17 cellular contexts compared by ENCODE assay signal in genomic region chr2:241094924-241095420, GRCh38. TPM values are rescaled to one million over a fixed set of nuclear protein-coding genes. Genes with fewer than 3 reads are reported as not detected.
DNase-seq lines count a peak whose midpoint lies in the region; ATAC-seq, FAIRE-seq and TF ChIP-seq lines count a peak whose summit lies in the region.
"Had no signal": no experiment of that assay in that cellular context is flagged by ENCODE, and none has a peak within 500 bp of the region (broad histone marks: within the 10 kb centered on the region; RNA-seq: fewer than 3 reads in every experiment).

No MANE protein-coding gene starts in this region.

- H3K27ac ChIP-seq in GM12878 (ENCODE audit: control insufficient read depth, insufficient read depth) = peak overlapping the region; percentile 90; the same call in 1 of the 2 replicates
- peak overlapping the region in 7 of 8 donors; percentile 16 to 52 (median 32) for H3K27ac ChIP-seq in spleen
- H3K27ac ChIP-seq: thoracic aorta had no signal

- POLR2A ChIA-PET in GM12878 (lab: Charles Lee) = interaction anchor here (1.0 to 1.7 kb wide), 4 partner anchors 9 to 54 kb away, joined by 3 to 7 read pairs (median 5); partner anchors contain the start of gene PASK

- H3K4me1 ChIP-seq in GM12878 (ENCODE audit: control insufficient read depth, insufficient read depth, low read length) = peaks cover 36% of the 10 kb centered on the region
- peaks cover 13 to 74% (median 47%) of the 10 kb centered on the region in 6 donors for H3K4me1 ChIP-seq in spleen

- peak overlapping the region; percentile 67 for H3K27ac Mint-ChIP-seq in activated CD8-positive, alpha-beta memory T cell treated with anti-CD3 and anti-CD28 coated beads, Interleukin-2, amount 10 ng/mL, durations not matched to agents 7 days and 5 days

- no peak for TF ChIP-seq RAD21 in GM12878 (IDR thresholded peaks at IDR 0.05; ENCODE audit: insufficient read depth, low read depth, low read length)

- CTCF ChIA-PET in activated CD8-positive, alpha-beta memory T cell treated with anti-CD3 and anti-CD28 coated beads, Interleukin-2, amount 10 ng/mL, durations not matched to agents 7 days and 5 days (lab: Charles Lee) = interaction anchor here (0.8 to 1.5 kb wide), 4 partner anchors 9 to 54 kb away, joined by 3 to 5 read pairs (median 4); partner anchors contain the start of gene PASK
- CTCF ChIA-PET in GM12878 (lab: Yijun Ruan, JAX) = interaction anchor here (1.1 to 1.5 kb wide), 2 partner anchors 16 to 225 kb away, joined by 3 to 6 read pairs; no protein-coding TSS in a partner anchor

- RAD21 ChIA-PET in GM12878 (lab: Charles Lee; ENCODE audit: unreplicated experiment) = interaction anchor here (1.1 to 1.5 kb wide), 3 partner anchors 16 to 56 kb away, joined by 3 to 5 read pairs (median 3); partner anchors contain the start of gene PPP1R7

- SMC1A ChIA-PET in GM12878 (lab: Charles Lee; ENCODE audit: uncharacterized antibody, unreplicated experiment) = interaction anchor here (0.9 to 3.1 kb wide), 4 partner anchors 9 to 53 kb away, joined by 3 to 13 read pairs (median 4); no protein-coding TSS in a partner anchor

- peak; percentile 9 for DNase-seq in activated CD8-positive, alpha-beta memory T cell treated with anti-CD3 and anti-CD28 coated beads, Interleukin-2, amount 10 ng/mL, durations not matched to agents 7 days and 5 days
- DNase-seq in activated CD8-positive, alpha-beta memory T cell treated with anti-CD3 and anti-CD28 coated beads, Interleukin-2, amount 50 U/mL, for 4 hours = no peak
- DNase-seq in H7 = peak; percentile 24
- DNase-seq in GM12878 (ENCODE audit: low read depth, low spot score) = no peak
- no peak for DNase-seq in spleen
- DNase-seq in HUDEP-2 (lab: John Stamatoyannopoulos, UW; ENCODE audit: unreplicated experiment in 76 of 76) = no peak
- DNase-seq in cerebellar nuclear complex (lab: John Stamatoyannopoulos, UW) = no peak
- DNase-seq: anterior cingulate cortex; IMR-90; NCI-H1694 treated with DMSO at 0.1 percent for 48 hours; NCI-H345; nephron progenitor cell; NK-92 treated with Interleukin-12 subunit alpha and Interleukin-12 subunit beta, amount 100 ng/mL, for 24 hours had no signal

- no peak overlapping the region for H3K4me3 Mint-ChIP-seq in activated CD8-positive, alpha-beta memory T cell treated with anti-CD3 and anti-CD28 coated beads, Interleukin-2, amount 10 ng/mL, durations not matched to agents 7 days and 5 days
- H3K4me3 Mint-ChIP-seq: nephron progenitor cell had no signal

- no peaks in the 10 kb centered on the region for H3K9me3 Mint-ChIP-seq in activated CD8-positive, alpha-beta memory T cell treated with anti-CD3 and anti-CD28 coated beads, Interleukin-2, amount 10 ng/mL, durations not matched to agents 7 days and 5 days (ENCODE audit: low read depth)
- H3K9me3 Mint-ChIP-seq: nephron progenitor cell had no signal

- peak; percentile 55 for TF ChIP-seq POLR2A in GM12878 (IDR thresholded peaks at IDR 0.05; ENCODE audit: low read depth, low read length)
- TF ChIP-seq POLR2A in spleen (IDR thresholded peaks at IDR 0.05) = no peak

- H3K4me2 ChIP-seq in GM12878 (ENCODE audit: control insufficient read depth, insufficient read depth) = no peak overlapping the region

- H3K27me3 Mint-ChIP-seq in activated CD8-positive, alpha-beta memory T cell treated with anti-CD3 and anti-CD28 coated beads, Interleukin-2, amount 10 ng/mL, durations not matched to agents 7 days and 5 days = no peaks in the 10 kb centered on the region

- no peak overlapping the region for H3K9ac ChIP-seq in GM12878 (ENCODE audit: control insufficient read depth, insufficient read depth, low read length)

- no peak overlapping the region for H2AFZ ChIP-seq in GM12878 (ENCODE audit: control insufficient read depth, low read depth, low read length)

- in situ Hi-C loops in GM12878 (cut with MboI) = no loop called here

- peaks cover 36% of the 10 kb centered on the region for H3K36me3 Mint-ChIP-seq in activated CD8-positive, alpha-beta memory T cell treated with anti-CD3 and anti-CD28 coated beads, Interleukin-2, amount 10 ng/mL, durations not matched to agents 7 days and 5 days

- ATAC-seq in activated CD8-positive, alpha-beta memory T cell treated with anti-CD3 and anti-CD28 coated beads, Interleukin-2, amount 10 ng/mL, durations not matched to agents 7 days and 5 days = no peak
- ATAC-seq in GM12878 (no peak), GM21576 (IDR thresholded peaks at IDR 0.05; ENCODE audit: unreplicated experiment) (no peak)
- ATAC-seq: A549 had no signal

- TF ChIP-seq EP300 in GM12878 (IDR thresholded peaks at IDR 0.05; ENCODE audit: borderline replicate concordance in 1 of 2, control insufficient read depth in 1 of 2, low read depth in 2 of 2, low read length in 2 of 2) = no peak

- H3K27me3 ChIP-seq in H7 (ENCODE audit: control insufficient read depth, insufficient read depth, low read length) = no peaks in the 10 kb centered on the region
- no peaks in the 10 kb centered on the region for H3K27me3 ChIP-seq in GM12878 (replicated peaks in 1 of 2; ENCODE audit: control insufficient read depth in 2 of 2, insufficient read depth in 2 of 2, low read length in 1 of 2)
- H3K27me3 ChIP-seq in spleen (replicated peaks in 1 of 7) = no peaks in the 10 kb centered on the region

- H3K4me1 Mint-ChIP-seq in activated CD8-positive, alpha-beta memory T cell treated with anti-CD3 and anti-CD28 coated beads, Interleukin-2, amount 10 ng/mL, durations not matched to agents 7 days and 5 days = peaks cover 40% of the 10 kb centered on the region

- no peak overlapping the region for H3K4me3 ChIP-seq in H7 (ENCODE audit: insufficient read depth, low read depth, low read length)
- H3K4me3 ChIP-seq in GM12878 = no peak overlapping the region
- H3K4me3 ChIP-seq in spleen = no peak overlapping the region
- H3K4me3 ChIP-seq: A549, lung, thoracic aorta had no signal

- H3K9me3 ChIP-seq in GM12878 (replicated peaks; ENCODE audit: control insufficient read depth, insufficient read depth, low read length) = no peaks in the 10 kb centered on the region
- H3K9me3 ChIP-seq in spleen = no peaks in the 10 kb centered on the region
- H3K9me3 ChIP-seq: A549, thoracic aorta had no signal

- peaks cover 54% of the 10 kb centered on the region for H3K79me2 ChIP-seq in GM12878 (ENCODE audit: control insufficient read depth, insufficient read depth, low read length)

- 46% methylated on average over 5 of the region's 6 CpGs for WGBS in GM12878 (ENCODE audit: insufficient coverage, insufficient replicate concordance, low lambda C conversion rate, missing lambda C conversion rate)
- WGBS in spleen, 5 donors = 78 to 88% (median 82%) methylated on average over 5 to 6 of the region's 6 CpGs

- no peaks in the 10 kb centered on the region for H4K20me1 ChIP-seq in GM12878 (ENCODE audit: control insufficient read depth, insufficient read depth)

- H3K36me3 ChIP-seq in H7 (replicated peaks; ENCODE audit: control insufficient read depth, insufficient read depth, low read length) = peaks cover 13% of the 10 kb centered on the region
- H3K36me3 ChIP-seq in GM12878 (ENCODE audit: control insufficient read depth in 2 of 2, insufficient read depth in 2 of 2, low read length in 1 of 2) = peaks cover 20 to 41% of the 10 kb centered on the region in 2 experiments
- peaks cover 0 to 100% (median 81%) of the 10 kb centered on the region in 6 donors for H3K36me3 ChIP-seq in spleen

- no peak for FAIRE-seq in GM12878 (lab: Jason Lieb, UNC)
- FAIRE-seq: A549 had no signal

- BruUV-seq in GM12878 (replicated peaks; lab: Mats Ljungman, UMichigan) = no TSS peak

- intact Hi-C loops in GM12878 (cut with micrococcal nuclease; ENCODE audit: unreplicated experiment) (no loop called here), spleen (cut with DNase I; ENCODE audit: low total_unique reads) (no loop called here)

- TF ChIP-seq CTCF in GM12878 (IDR thresholded peaks at IDR 0.05 in 2 of 3, conservative IDR thresholded peaks at IDR 0.05 in 1 of 3; ENCODE audit: control insufficient read depth in 2 of 3, extremely low read depth in 1 of 3, insufficient read depth in 1 of 3, low read depth in 3 of 3, low read length in 3 of 3) = no peak
- TF ChIP-seq CTCF in spleen (IDR thresholded peaks at IDR 0.05 in 8 of 11, conservative IDR thresholded peaks at IDR 0.05 in 3 of 11) = no peak

RNA-seq across cellular contexts. Expression of gene MTERF4, which starts 7.1 kb away (rescaled TPM):
- 10 to 100 TPM; 31.5 to 33.0 TPM for total RNA-seq in activated CD8-positive, alpha-beta memory T cell treated with anti-CD3 and anti-CD28 coated beads, Interleukin-2, amount 10 ng/mL, durations not matched to agents 7 days and 5 days
- 30.3 and 32.4 TPM in 2 replicates for total RNA-seq in H7 (2014; rRNA removed; shearing (Covaris generic))
- 339 and 407 TPM in 2 replicates for total RNA-seq in GM12878 (2013; cell fraction: nucleolus; rRNA removed)
- 35.5 and 37.5 TPM in 2 replicates for total RNA-seq in GM12878 (2014; rRNA removed)
- total RNA-seq in GM12878 (2014; rRNA removed; fragmentation: Illumina TruSeq; extraction: Trizol) = 52.0 and 56.3 TPM in 2 replicates
- total RNA-seq in GM12878 (2021) = 35.2 and 38.7 TPM in 2 replicates
- polyA plus RNA-seq in GM12878 (2011; ENCODE audit: low read depth) = 67.1 TPM
- 63.6 and 66.4 TPM in 2 replicates for polyA plus RNA-seq in GM12878 (2011; rRNA removed)
- 46.3 and 47.5 TPM in 2 replicates for polyA plus RNA-seq in GM12878 (2011; cell fraction: cytosol; rRNA removed)
- polyA plus RNA-seq in GM12878 (2011; cell fraction: nucleus; rRNA removed) = 145 and 152 TPM in 2 replicates
- 45.2 and 50.8 TPM in 2 replicates for polyA plus RNA-seq in GM12878 (2012)
- 69.1 and 85.4 TPM in 2 replicates for polyA plus RNA-seq in GM12878 (2014; fragmentation: Illumina TruSeq; extraction: Trizol)
- 10 to 100 TPM; 36.7 to 45.0 TPM for polyA plus RNA-seq in GM12878 (2014; fragmentation: Nextera tagmentation; extraction: Ambion mirVana)
- 66.8 and 68.2 TPM in 2 replicates for polyA plus RNA-seq in GM12878 (2014; rRNA removed)
- 10 to 100 TPM; 44.7 to 46.0 TPM for polyA plus RNA-seq in GM12878 (2016; fragmentation: Nextera tagmentation; extraction: Ambion mirVana)
- polyA minus RNA-seq in GM12878 (2011; rRNA and poly(A)+ RNA removed) = 73.9 and 87.6 TPM in 2 replicates
- 16.7 and 18.6 TPM in 2 replicates for polyA minus RNA-seq in GM12878 (2011; cell fraction: cytosol; rRNA and poly(A)+ RNA removed)
- 44.0 and 60.1 TPM in 2 replicates for polyA minus RNA-seq in GM12878 (2011; cell fraction: nucleus; rRNA and poly(A)+ RNA removed)
- total RNA-seq in spleen = 10 to 100 TPM; 38.4 to 74.0 (median 51.1) TPM
- polyA plus RNA-seq in spleen = 10 to 100 TPM; 28.4 to 33.7 (median 30.6) TPM

RNA-seq across cellular contexts. Expression of gene PASK, which starts 54.3 kb away (rescaled TPM):
- 10 to 100 TPM; 65.1 to 71.9 TPM for total RNA-seq in activated CD8-positive, alpha-beta memory T cell treated with anti-CD3 and anti-CD28 coated beads, Interleukin-2, amount 10 ng/mL, durations not matched to agents 7 days and 5 days
- total RNA-seq in H7 (2014; rRNA removed; shearing (Covaris generic)) = 20.4 and 20.6 TPM in 2 replicates
- 112 and 123 TPM in 2 replicates for total RNA-seq in GM12878 (2013; cell fraction: nucleolus; rRNA removed)
- 32.6 and 35.2 TPM in 2 replicates for total RNA-seq in GM12878 (2014; rRNA removed)
- total RNA-seq in GM12878 (2014; rRNA removed; fragmentation: Illumina TruSeq; extraction: Trizol) = 21.7 and 21.8 TPM in 2 replicates
- total RNA-seq in GM12878 (2021) = 49.6 and 54.9 TPM in 2 replicates
- 19.5 TPM for polyA plus RNA-seq in GM12878 (2011; ENCODE audit: low read depth)
- 59.4 and 62.2 TPM in 2 replicates for polyA plus RNA-seq in GM12878 (2011; rRNA removed)
- 52.5 and 56.3 TPM in 2 replicates for polyA plus RNA-seq in GM12878 (2011; cell fraction: cytosol; rRNA removed)
- polyA plus RNA-seq in GM12878 (2011; cell fraction: nucleus; rRNA removed) = 182 and 212 TPM in 2 replicates
- 36.3 and 39.3 TPM in 2 replicates for polyA plus RNA-seq in GM12878 (2012)
- 24.3 and 29.5 TPM in 2 replicates for polyA plus RNA-seq in GM12878 (2014; fragmentation: Illumina TruSeq; extraction: Trizol)
- 10 to 100 TPM in 1 of 2 experiments, 1 to 10 TPM in 1; 9.6 to 10.8 TPM for polyA plus RNA-seq in GM12878 (2014; fragmentation: Nextera tagmentation; extraction: Ambion mirVana)
- polyA plus RNA-seq in GM12878 (2014; rRNA removed) = 36.7 and 42.0 TPM in 2 replicates
- polyA plus RNA-seq in GM12878 (2016; fragmentation: Nextera tagmentation; extraction: Ambion mirVana) = 10 to 100 TPM; 25.0 to 27.6 TPM
- 40.8 and 57.0 TPM in 2 replicates for polyA minus RNA-seq in GM12878 (2011; rRNA and poly(A)+ RNA removed)
- 16.3 and 20.4 TPM in 2 replicates for polyA minus RNA-seq in GM12878 (2011; cell fraction: cytosol; rRNA and poly(A)+ RNA removed)
- 38.2 and 60.8 TPM in 2 replicates for polyA minus RNA-seq in GM12878 (2011; cell fraction: nucleus; rRNA and poly(A)+ RNA removed)
- 10 to 100 TPM; 10.4 to 35.6 (median 20.8) TPM for total RNA-seq in spleen
- polyA plus RNA-seq in spleen = 10 to 100 TPM in 2 of 3 donors, 1 to 10 TPM in 1; 8.0 to 11.8 (median 10.6) TPM

RNA-seq across cellular contexts. Expression of gene PPP1R7, which starts 55.3 kb away (rescaled TPM):
- 10 to 100 TPM; 86.4 to 99.5 TPM for total RNA-seq in activated CD8-positive, alpha-beta memory T cell treated with anti-CD3 and anti-CD28 coated beads, Interleukin-2, amount 10 ng/mL, durations not matched to agents 7 days and 5 days
- total RNA-seq in H7 (2014; rRNA removed; shearing (Covaris generic)) = 32.1 and 36.9 TPM in 2 replicates
- 33.8 and 144 TPM in 2 replicates for total RNA-seq in GM12878 (2013; cell fraction: nucleolus; rRNA removed)
- 78.5 and 88.0 TPM in 2 replicates for total RNA-seq in GM12878 (2014; rRNA removed)
- total RNA-seq in GM12878 (2014; rRNA removed; fragmentation: Illumina TruSeq; extraction: Trizol) = 85.7 and 87.8 TPM in 2 replicates
- 76.9 and 84.3 TPM in 2 replicates for total RNA-seq in GM12878 (2021)
- polyA plus RNA-seq in GM12878 (2011; ENCODE audit: low read depth) = 64.8 TPM
- polyA plus RNA-seq in GM12878 (2011; rRNA removed) = 123 and 157 TPM in 2 replicates
- 52.0 and 59.3 TPM in 2 replicates for polyA plus RNA-seq in GM12878 (2011; cell fraction: cytosol; rRNA removed)
- polyA plus RNA-seq in GM12878 (2011; cell fraction: nucleus; rRNA removed) = 50.8 and 59.6 TPM in 2 replicates
- polyA plus RNA-seq in GM12878 (2012) = 86.5 and 102 TPM in 2 replicates
- polyA plus RNA-seq in GM12878 (2014; fragmentation: Illumina TruSeq; extraction: Trizol) = 146 and 167 TPM in 2 replicates
- polyA plus RNA-seq in GM12878 (2014; fragmentation: Nextera tagmentation; extraction: Ambion mirVana) = 10 to 100 TPM; 81.4 to 82.8 TPM
- 91.5 and 99.6 TPM in 2 replicates for polyA plus RNA-seq in GM12878 (2014; rRNA removed)
- polyA plus RNA-seq in GM12878 (2016; fragmentation: Nextera tagmentation; extraction: Ambion mirVana) = 100 to 1,000 TPM; 169 to 174 TPM
- polyA minus RNA-seq in GM12878 (2011; rRNA and poly(A)+ RNA removed) = 37.3 and 41.8 TPM in 2 replicates
- 22.7 and 48.7 TPM in 2 replicates for polyA minus RNA-seq in GM12878 (2011; cell fraction: cytosol; rRNA and poly(A)+ RNA removed)
- 19.1 and 32.2 TPM in 2 replicates for polyA minus RNA-seq in GM12878 (2011; cell fraction: nucleus; rRNA and poly(A)+ RNA removed)
- total RNA-seq in spleen = 10 to 100 TPM; 36.1 to 89.3 (median 49.8) TPM
- polyA plus RNA-seq in spleen = 10 to 100 TPM; 37.3 to 56.5 (median 47.9) TPM

Comparison
In these comparisons a context has a peak if more than half of its experiments do, and no peak if none do; other contexts are left out.
1. DNase-seq: peak in activated CD8-positive, alpha-beta memory T cell treated with anti-CD3 and anti-CD28 coated beads, Interleukin-2, amount 10 ng/mL, durations not matched to agents 7 days and 5 days (single experiment) and H7 (single experiment); none in activated CD8-positive, alpha-beta memory T cell treated with anti-CD3 and anti-CD28 coated beads, Interleukin-2, amount 50 U/mL, for 4 hours (single experiment), GM12878 (single experiment), spleen (single experiment), HUDEP-2 (0 of 76) and cerebellar nuclear complex (0 of 2).